ENCODE assay signal across 8 cellular contexts in genomic region chr5:31531888-31532710, GRCh38. TPM values are rescaled to one million over a fixed set of nuclear protein-coding genes. Genes with fewer than 3 reads are reported as not detected.
DNase-seq lines count a peak whose midpoint lies in the region; ATAC-seq and TF ChIP-seq lines count a peak whose summit lies in the region.

Gene C5orf22, plus strand, starts transcription at chr5:31532301. Its CDS starts 92 bp downstream, at chr5:31532393.
Gene DROSHA, minus strand, starts transcription at chr5:31532093. Its CDS starts 3,034 bp downstream, at chr5:31529059.

- CTCF ChIA-PET in RWPE1 (lab: Yijun Ruan, JAX): interaction anchor here (0.5 to 0.6 kb wide), 2 partner anchors 367 to 1884 kb away, joined by 5 to 7 read pairs; no protein-coding TSS in a partner anchor

- peak within 1 kb of the TSS; percentile 80 for H3K27ac ChIP-seq in RWPE1

- no peaks in the 10 kb centered on the region for H3K9me3 Mint-ChIP-seq in activated T-helper 17 cell treated with anti-CD3 and anti-CD28 coated beads, Interleukin-2, amount 50 U/mL, for 72 hours
- H3K9me3 Mint-ChIP-seq in natural killer cell: no peaks in the 10 kb centered on the region

- peak within 1 kb of the TSS; percentile 97 for H3K27ac Mint-ChIP-seq in activated T-helper 17 cell treated with anti-CD3 and anti-CD28 coated beads, Interleukin-2, amount 50 U/mL, for 72 hours
- H3K27ac Mint-ChIP-seq in natural killer cell: peak within 1 kb of the TSS; percentile 94 to 95

- peak; percentile 98 for DNase-seq in EL
- peak; percentile 68 for DNase-seq in GOT3 (lab: John Stamatoyannopoulos, UW)
- peak; percentile 94 for DNase-seq in LNCaP clone FGC (ENCODE audit: low read depth)
- peak; percentile 98 for DNase-seq in RWPE1 (ENCODE audit: low spot score)
- peak; percentile 93 for DNase-seq in fibroblast of peridontal ligament (ENCODE audit: extremely low read depth)
- DNase-seq in natural killer cell: peak; percentile 86
- peak; percentile 94 for DNase-seq in stimulated activated naive CD4-positive, alpha-beta T cell treated with Interleukin-2 at 50 U/mL for 16 hours (lab: John Stamatoyannopoulos, UW)

- POLR2A ChIA-PET in RWPE1 (lab: Yijun Ruan, JAX; ENCODE audit: low non-redundant PET): no interaction called here

- ATAC-seq in activated T-helper 17 cell treated with anti-CD3 and anti-CD28 coated beads, Interleukin-2, amount 50 U/mL, for 72 hours (replicated peaks): peak; percentile 98
- peak; percentile 96 to 99 (median 98) for ATAC-seq in natural killer cell

- H3K4me3 ChIP-seq in LNCaP clone FGC (ENCODE audit: low read depth, low read length): peak within 1 kb of the TSS; percentile 89

- H3K4me3 Mint-ChIP-seq in activated T-helper 17 cell treated with anti-CD3 and anti-CD28 coated beads, Interleukin-2, amount 50 U/mL, for 72 hours: peak within 1 kb of the TSS; percentile 100
- H3K4me3 Mint-ChIP-seq in natural killer cell: peak within 1 kb of the TSS; percentile 98

- H3K27me3 Mint-ChIP-seq in activated T-helper 17 cell treated with anti-CD3 and anti-CD28 coated beads, Interleukin-2, amount 50 U/mL, for 72 hours: no peaks in the 10 kb centered on the region
- H3K27me3 Mint-ChIP-seq in natural killer cell (ENCODE audit: low read depth in 2 of 2): no peaks in the 10 kb centered on the region

- TF ChIP-seq CTCF in LNCaP clone FGC (IDR thresholded peaks at IDR 0.05; ENCODE audit: control insufficient read depth, extremely low read depth, insufficient read depth) (0 out of 2 replicates have a peak, but pooled peaks have one; percentile 13), RWPE1 (conservative IDR thresholded peaks at IDR 0.05; ENCODE audit: low read depth) (no peak), natural killer cell (IDR thresholded peaks at IDR 0.05) (no peak)

- intact Hi-C loops in natural killer cell (cut with micrococcal nuclease): loop anchor here (5.0 kb wide), 1 partner anchor 560 kb away; no protein-coding TSS in a partner anchor

- peaks cover 29% of the 10 kb centered on the region for H3K4me1 Mint-ChIP-seq in activated T-helper 17 cell treated with anti-CD3 and anti-CD28 coated beads, Interleukin-2, amount 50 U/mL, for 72 hours
- H3K4me1 Mint-ChIP-seq in natural killer cell: peaks cover 53 to 64% of the 10 kb centered on the region in 2 donors

- H3K36me3 Mint-ChIP-seq in activated T-helper 17 cell treated with anti-CD3 and anti-CD28 coated beads, Interleukin-2, amount 50 U/mL, for 72 hours (ENCODE audit: low read depth): peaks cover 86% of the 10 kb centered on the region
- peaks cover 3% of the 10 kb centered on the region for H3K36me3 Mint-ChIP-seq in natural killer cell

RNA-seq across cellular contexts. Expression of gene C5orf22, which starts in this region (rescaled TPM):
- 10 to 100 TPM; 14.1 to 21.7 TPM for total RNA-seq in activated T-helper 17 cell treated with anti-CD3 and anti-CD28 coated beads, Interleukin-2, amount 50 U/mL, for 72 hours
- 10 to 100 TPM; 20.0 to 27.9 (median 21.4) TPM for total RNA-seq in natural killer cell

RNA-seq across cellular contexts. Expression of gene DROSHA, which starts in this region (rescaled TPM):
- total RNA-seq in activated T-helper 17 cell treated with anti-CD3 and anti-CD28 coated beads, Interleukin-2, amount 50 U/mL, for 72 hours: 10 to 100 TPM; 56.6 to 81.0 TPM
- total RNA-seq in natural killer cell: 10 to 100 TPM; 44.9 to 55.9 (median 50.5) TPM

Comparison
In these comparisons a context has a peak if more than half of its experiments do, and no peak if none do; other contexts are left out.
1. Peak in every context shown above with its lines: DNase-seq, ATAC-seq, H3K4me3 ChIP-seq and H3K27ac ChIP-seq.